8 cellular contexts compared by ENCODE assay signal in the genomic region with DNA sequence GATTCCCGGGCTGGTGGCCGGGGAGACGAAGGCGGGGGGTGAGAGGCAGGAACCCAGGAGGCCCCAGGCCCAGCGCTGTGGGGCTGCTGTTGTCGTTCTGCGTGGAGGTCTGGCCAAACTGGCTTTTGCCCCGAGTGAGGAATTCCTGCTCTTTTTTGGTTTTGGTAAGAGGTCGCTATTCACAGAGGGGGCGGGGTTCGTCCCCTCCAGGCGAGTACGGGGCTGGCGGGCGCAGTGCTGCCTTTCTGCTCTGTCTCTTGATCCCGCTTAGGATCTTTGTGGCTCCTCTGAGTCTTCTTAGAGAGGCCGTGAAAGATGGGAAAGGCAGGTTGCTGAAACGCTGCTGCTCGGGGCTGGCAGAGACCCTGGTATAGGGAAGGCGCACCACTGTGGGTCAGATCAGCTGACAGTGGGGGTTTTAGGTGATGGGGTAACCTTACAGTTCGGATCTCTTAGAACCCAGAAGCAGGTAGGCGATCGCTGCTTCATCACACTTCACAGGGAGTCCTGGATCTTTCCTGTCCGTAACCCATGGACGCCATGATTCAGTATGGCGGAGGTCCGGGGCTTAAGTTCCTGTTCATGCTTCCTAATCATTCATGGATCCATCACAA.
A peak's percentile ranks its signal among the peaks of the same experiment; 100 is the strongest.
DNase-seq lines count a peak whose midpoint lies in the region; FAIRE-seq and TF ChIP-seq lines count a peak whose summit lies in the region.

No MANE protein-coding gene starts in this region.

- no peak overlapping the region for H3K27ac Mint-ChIP-seq in activated T-cell treated with anti-CD3 and anti-CD28 coated beads, Interleukin-2, amount 50 U/mL, for 24 hours

- peaks cover 0 to 5% of the 10 kb centered on the region in 2 donors for H3K27me3 ChIP-seq in tibial artery

- H3K36me3 Mint-ChIP-seq in activated T-cell treated with anti-CD3 and anti-CD28 coated beads, Interleukin-2, amount 50 U/mL, for 24 hours (ENCODE audit: low read depth) = no peaks in the 10 kb centered on the region

- intact Hi-C loops in lower leg skin (cut with DNase I; ENCODE audit: low total_unique reads) = no loop called here
- intact Hi-C loops in tibial artery (cut with DNase I; ENCODE audit: low total_unique reads) = no loop called here

- FAIRE-seq in RCC 7860 (lab: Jason Lieb, UNC) = no peak

- H3K4me1 Mint-ChIP-seq in activated T-cell treated with anti-CD3 and anti-CD28 coated beads, Interleukin-2, amount 50 U/mL, for 24 hours (ENCODE audit: low read depth) = peaks cover 19% of the 10 kb centered on the region

- no peak for DNase-seq in activated T-cell treated with anti-CD3 and anti-CD28 coated beads, Interleukin-2, amount 50 U/mL, for 24 hours
- no peak for DNase-seq in activated T-cell treated with anti-CD3 and anti-CD28 coated beads, Interleukin-2, amount 50 U/mL, for 48 hours
- DNase-seq in astrocyte of the hippocampus (ENCODE audit: low read depth, low spot score) (peak; percentile 23), lower leg skin (ENCODE audit: low spot score in 2 of 2) (no peak), tibial artery (no peak), retina (no peak), NCI-H2107 (lab: John Stamatoyannopoulos, UW) (no peak), RCC 7860 (ENCODE audit: low spot score) (no peak)

- H3K9me3 Mint-ChIP-seq in activated T-cell treated with anti-CD3 and anti-CD28 coated beads, Interleukin-2, amount 50 U/mL, for 24 hours = no peaks in the 10 kb centered on the region

- peak overlapping the region; percentile 76 for H3K4me3 Mint-ChIP-seq in activated T-cell treated with anti-CD3 and anti-CD28 coated beads, Interleukin-2, amount 50 U/mL, for 24 hours

- H3K4me1 ChIP-seq in tibial artery = peaks cover 0 to 15% (median 7%) of the 10 kb centered on the region in 4 donors

- peaks cover 35% of the 10 kb centered on the region for H3K27me3 Mint-ChIP-seq in activated T-cell treated with anti-CD3 and anti-CD28 coated beads, Interleukin-2, amount 50 U/mL, for 24 hours

- no peaks in the 10 kb centered on the region for H3K9me3 ChIP-seq in tibial artery

- no peak for TF ChIP-seq POLR2A in lower leg skin (IDR thresholded peaks at IDR 0.05)

- H3K4me3 ChIP-seq in lower leg skin (ENCODE audit: low read depth, poor library complexity, severe bottlenecking) = peak overlapping the region; percentile 35
- peak overlapping the region; percentile 52 to 60 for H3K4me3 ChIP-seq in tibial artery

- TF ChIP-seq CTCF in lower leg skin (IDR thresholded peaks at IDR 0.05) (no peak), tibial artery (IDR thresholded peaks at IDR 0.05) (no peak)

- WGBS in lower leg skin, 2 donors = 45 to 46% methylated on average over 23 to 27 of the region's 27 CpGs

- H3K36me3 ChIP-seq in tibial artery = no peaks in the 10 kb centered on the region

- H3K27ac ChIP-seq in tibial artery = peak overlapping the region in 1 of 2 donors; percentile 42
